Comparison of ENCODE assay signal across 2 cellular contexts in genomic region chr20:19456600-19457390, GRCh38.
TF ChIP-seq lines count a peak whose summit lies in the region.

No MANE protein-coding gene starts in this region.

TF ChIP-seq in liver, 16 proteins besides CTCF, POLR2A, EP300 and RAD21:
- TF ChIP-seq, protein P1, sequence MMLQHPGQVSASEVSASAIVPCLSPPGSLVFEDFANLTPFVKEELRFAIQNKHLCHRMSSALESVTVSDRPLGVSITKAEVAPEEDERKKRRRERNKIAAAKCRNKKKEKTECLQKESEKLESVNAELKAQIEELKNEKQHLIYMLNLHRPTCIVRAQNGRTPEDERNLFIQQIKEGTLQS (IDR thresholded peaks at IDR 0.05) = no peak
- TF ChIP-seq HNF4G (IDR thresholded peaks at IDR 0.05) (no peak), ZBTB33 (IDR thresholded peaks at IDR 0.05) (no peak), NR2F2 (IDR thresholded peaks at IDR 0.05) (peak; percentile 20), FOXA2 (IDR thresholded peaks at IDR 0.05) (no peak), RXRA (IDR thresholded peaks at IDR 0.05) (no peak)
TF ChIP-seq in liver: peak in this region for 1.

TF ChIP-seq in HepG2, 621 proteins besides CTCF, POLR2A, EP300 and RAD21 (continued from another document):
- TF ChIP-seq, protein P2, sequence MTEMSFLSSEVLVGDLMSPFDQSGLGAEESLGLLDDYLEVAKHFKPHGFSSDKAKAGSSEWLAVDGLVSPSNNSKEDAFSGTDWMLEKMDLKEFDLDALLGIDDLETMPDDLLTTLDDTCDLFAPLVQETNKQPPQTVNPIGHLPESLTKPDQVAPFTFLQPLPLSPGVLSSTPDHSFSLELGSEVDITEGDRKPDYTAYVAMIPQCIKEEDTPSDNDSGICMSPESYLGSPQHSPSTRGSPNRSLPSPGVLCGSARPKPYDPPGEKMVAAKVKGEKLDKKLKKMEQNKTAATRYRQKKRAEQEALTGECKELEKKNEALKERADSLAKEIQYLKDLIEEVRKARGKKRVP (CRISPR knock-in tag; IDR thresholded peaks at IDR 0.05) = no peak
- TF ChIP-seq ZNF143 (CRISPR knock-in tag; IDR thresholded peaks at IDR 0.05) (no peak), ZNF331 (CRISPR knock-in tag; IDR thresholded peaks at IDR 0.05) (no peak), MXD3 (CRISPR knock-in tag; IDR thresholded peaks at IDR 0.05) (no peak), SOX6 (IDR thresholded peaks at IDR 0.05) (no peak), SOX6 (CRISPR knock-in tag; IDR thresholded peaks at IDR 0.05) (no peak), CBX1 (IDR thresholded peaks at IDR 0.05; ENCODE audit: low read depth) (no peak)
